ENCODE assay signal across 22 cellular contexts in the genomic region with DNA sequence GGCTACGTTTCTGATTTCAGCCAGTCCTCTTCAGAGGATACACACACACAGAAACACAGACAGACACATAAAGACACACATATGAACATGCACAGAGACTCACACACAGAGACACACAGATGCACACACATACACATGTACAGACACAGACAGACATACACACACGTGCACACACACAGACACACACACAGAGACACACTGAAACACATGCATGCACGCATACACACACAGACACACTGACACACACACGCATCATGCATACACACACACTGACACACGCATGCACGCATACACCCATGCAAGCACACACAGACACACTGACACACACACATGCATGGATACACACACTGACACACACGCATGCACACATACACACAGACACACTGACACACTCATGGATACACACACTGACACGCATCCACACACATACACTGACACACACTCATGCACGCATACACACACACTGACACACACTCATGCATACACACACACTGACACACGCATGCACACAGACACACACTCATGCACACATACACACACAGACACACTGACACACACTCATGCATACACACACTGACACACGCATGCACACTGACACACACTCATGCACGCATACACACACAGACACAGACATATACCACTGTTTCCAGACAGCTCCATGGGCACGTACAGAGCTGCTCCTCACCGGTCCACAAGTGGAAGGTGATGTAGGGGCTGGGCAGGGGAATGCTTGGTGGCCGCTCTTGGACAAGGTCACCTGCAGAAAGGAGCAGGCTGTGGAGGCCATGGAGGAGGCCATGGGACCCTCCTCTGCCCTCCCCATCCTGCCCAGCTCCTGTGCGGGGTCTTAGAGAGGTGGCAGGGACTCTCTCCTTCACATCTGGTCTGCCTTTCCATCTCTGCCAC. TPM values are rescaled to one million over a fixed set of nuclear protein-coding genes. Genes with fewer than 3 reads are reported as not detected.
A peak's percentile ranks its signal among the peaks of the same experiment; 100 is the strongest.
DNase-seq lines count a peak whose midpoint lies in the region; ATAC-seq, FAIRE-seq and TF ChIP-seq lines count a peak whose summit lies in the region.
"Had no signal": no experiment of that assay in that cellular context is flagged by ENCODE, and none has a peak within 500 bp of the region (broad histone marks: within the 10 kb centered on the region; RNA-seq: fewer than 3 reads in every experiment).

No MANE protein-coding gene starts in this region.

- no peak overlapping the region for H2BK20ac ChIP-seq in IMR-90 (ENCODE audit: low read depth, low read length)
- H2BK20ac ChIP-seq in H1 (ENCODE audit: low read length), result peak overlapping the region; percentile 24; the same call in 1 of the 2 replicates

- no peaks in the 10 kb centered on the region for H3K79me2 ChIP-seq in H1 (ENCODE audit: control insufficient read depth in 1 of 2, insufficient read depth in 2 of 2, low read length in 2 of 2)

- no peaks in the 10 kb centered on the region for H3K9me1 ChIP-seq in IMR-90 (ENCODE audit: insufficient read depth, low read length)

- FAIRE-seq in H1 (lab: Jason Lieb, UNC), result no peak
- FAIRE-seq: RCC 7860 had no signal

- no peak overlapping the region for H2AK9ac ChIP-seq in IMR-90 (replicated peaks; ENCODE audit: low read depth, low read length, poor library complexity)

- H3K4ac ChIP-seq in IMR-90 (ENCODE audit: low read depth, low read length) (no peak overlapping the region), H1 (replicated peaks; ENCODE audit: insufficient read length, low read depth, low read length) (no peak overlapping the region)

- H4K20me1 ChIP-seq in IMR-90 (ENCODE audit: insufficient read depth, low read length) (no peaks in the 10 kb centered on the region), H1 (replicated peaks in 1 of 2; ENCODE audit: control insufficient read depth in 1 of 2, insufficient read depth in 2 of 2, low read length in 2 of 2) (peaks cover 0 to 5% of the 10 kb centered on the region in 2 experiments)

- CTCF ChIA-PET in IMR-90 (lab: Yijun Ruan, JAX) (no interaction called here), H1 (lab: Charles Lee; ENCODE audit: partially characterized antibody) (interaction anchor here (1.0 to 5.0 kb wide), 12 partner anchors 10 to 166 kb away, joined by 3 to 33 read pairs (median 14); partner anchors contain the start of gene MFSD6L)

- H4K5ac ChIP-seq in IMR-90 (ENCODE audit: low read depth, low read length) (no peak overlapping the region), H1 (ENCODE audit: insufficient read length, low read depth, low read length) (no peak overlapping the region)

- H2BK5ac ChIP-seq in IMR-90 (ENCODE audit: low read depth, low read length, poor library complexity, severe bottlenecking), result peak overlapping the region; percentile 26
- peak overlapping the region; percentile 40 for H2BK5ac ChIP-seq in H1 (ENCODE audit: low read depth, low read length)

- POLR2A ChIA-PET in IMR-90 (lab: Charles Lee; ENCODE audit: unreplicated experiment), result no interaction called here
- POLR2A ChIA-PET in H1 (lab: Charles Lee; ENCODE audit: partially characterized antibody), result interaction anchor here (1.1 kb wide), 1 partner anchor 30 kb away, joined by 4 read pairs; the partner anchor contains the start of gene MFSD6L

- H4K91ac ChIP-seq in IMR-90 (ENCODE audit: insufficient read depth, low read depth, low read length), result no peak overlapping the region
- peak overlapping the region; percentile 41 for H4K91ac ChIP-seq in H1 (replicated peaks; ENCODE audit: insufficient read length, low read length)

- DNase-seq in activated CD8-positive, alpha-beta memory T cell treated with anti-CD3 and anti-CD28 coated beads for 24 hours, result peak; percentile 24
- DNase-seq in activated CD8-positive, alpha-beta memory T cell treated with anti-CD3 and anti-CD28 coated beads, Interleukin-2, amount 50 U/mL, for 4 hours, result no peak
- DNase-seq in IMR-90 (no peak), H1 (ENCODE audit: low read depth in 1 of 2, low spot score in 2 of 2) (peak in 1 of 2 experiments; percentile 36), upper lobe of left lung (no peak), NCI-H2196 treated with DMSO at 0.1 percent for 48 hours (lab: John Stamatoyannopoulos, UW; ENCODE audit: unreplicated experiment) (no peak), activated T-cell treated with anti-CD3 and anti-CD28 coated beads for 4 hours (no peak)
- DNase-seq: CD4-positive, CD25-positive, alpha-beta regulatory T cell; DMS53; NCI-H1048; NCI-H146; NCI-H2081; NCI-H2227 treated with DMSO at 0.1 percent for 48 hours; NCI-H524; SHP77; SK-N-SH had no signal

- H3K27ac ChIP-seq in IMR-90 (ENCODE audit: insufficient read depth, low read length) (no peak overlapping the region), H1 (ENCODE audit: low read depth, low read length) (no peak overlapping the region), upper lobe of left lung (no peak overlapping the region)
- H3K27ac ChIP-seq: 22Rv1 had no signal

- no peak overlapping the region for H2BK15ac ChIP-seq in IMR-90 (ENCODE audit: low read depth, low read length)
- H2BK15ac ChIP-seq in H1 (ENCODE audit: low read length), result peak overlapping the region; percentile 65; the same call in 1 of the 2 replicates

- H4K8ac ChIP-seq in IMR-90 (ENCODE audit: low read depth in 2 of 2, low read length in 2 of 2), result no peak overlapping the region
- no peak overlapping the region for H4K8ac ChIP-seq in H1 (ENCODE audit: extremely low read depth, insufficient read depth, low read length)

- H3K4me1 ChIP-seq in IMR-90 (ENCODE audit: control insufficient read depth, insufficient read depth, low read length) (no peaks in the 10 kb centered on the region), H1 (replicated peaks in 1 of 4; ENCODE audit: control insufficient read depth in 3 of 4, insufficient read depth in 4 of 4, low read length in 3 of 4) (peaks cover 0 to 11% (median 0%) of the 10 kb centered on the region in 4 experiments; a peak in 4 of 7 replicates), upper lobe of left lung (no peaks in the 10 kb centered on the region)

- 90% methylated on average over 9 of the region's 16 CpGs; no CpG with 5 or more reads in 1 of the 2 experiments for WGBS in IMR-90 (ENCODE audit: extremely low coverage in 2 of 2, insufficient read length in 1 of 2), 2 experiments
- WGBS in H1 (ENCODE audit: extremely low coverage in 1 of 2, insufficient coverage in 1 of 2, insufficient read length in 1 of 2, insufficient replicate concordance in 2 of 2, low coverage in 1 of 2, low lambda C conversion rate in 2 of 2, missing lambda C conversion rate in 1 of 2), 2 experiments, result 90% methylated on average over 16 of the region's 16 CpGs; no CpG with 5 or more reads in 1 of the 2 experiments
- 89 to 97% methylated on average over 15 to 16 of the region's 16 CpGs for WGBS in upper lobe of left lung, 2 donors

- H3K9ac ChIP-seq in IMR-90 (ENCODE audit: low read depth, low read length), result no peak overlapping the region
- no peak overlapping the region for H3K9ac ChIP-seq in H1 (replicated peaks in 1 of 4; ENCODE audit: extremely low read depth in 1 of 4, low read depth in 3 of 4, low read length in 3 of 4)
- H3K9ac ChIP-seq: SK-N-SH had no signal

- no peak for TF ChIP-seq RAD21 in IMR-90 (IDR thresholded peaks at IDR 0.05; ENCODE audit: low read length)
- no peak for TF ChIP-seq RAD21 in H1 (IDR thresholded peaks at IDR 0.05 in 1 of 2, conservative IDR thresholded peaks at IDR 0.05 in 1 of 2; ENCODE audit: low read depth in 2 of 2, low read length in 2 of 2)

- H3K79me1 ChIP-seq in IMR-90 (ENCODE audit: low read depth in 1 of 2, low read length in 2 of 2) (no peaks in the 10 kb centered on the region), H1 (ENCODE audit: low read depth, low read length) (0 out of 2 replicates have a peak, but pooled peaks cover 3% of the 10 kb centered on the region)

- H2AFZ ChIP-seq in IMR-90 (replicated peaks; ENCODE audit: low read length, poor library complexity) (peak overlapping the region; percentile 61), H1 (ENCODE audit: low read length) (no peak overlapping the region)

- no peak for TF ChIP-seq EP300 in H1 (IDR thresholded peaks at IDR 0.05; ENCODE audit: borderline replicate concordance in 1 of 2, low read depth in 2 of 2, low read length in 2 of 2)
- TF ChIP-seq EP300 in upper lobe of left lung (IDR thresholded peaks at IDR 0.05), result no peak

- H3K36me3 ChIP-seq in IMR-90 (ENCODE audit: control insufficient read depth, insufficient read depth, low read length) (no peaks in the 10 kb centered on the region), H1 (ENCODE audit: control insufficient read depth in 2 of 4, insufficient read depth in 4 of 4, low read length in 3 of 4) (no peaks in the 10 kb centered on the region), upper lobe of left lung (no peaks in the 10 kb centered on the region)

- BruUV-seq in IMR-90 (replicated peaks; lab: Mats Ljungman, UMichigan), result no TSS peak

- H3K23me2 ChIP-seq in H1 (ENCODE audit: low read depth, low read length), result peaks cover 9% of the 10 kb centered on the region

- H3K14ac ChIP-seq in IMR-90 (replicated peaks; ENCODE audit: low read depth, low read length) (no peak overlapping the region), H1 (ENCODE audit: insufficient read length) (no peak overlapping the region)

- H2BK120ac ChIP-seq in IMR-90 (ENCODE audit: low read depth, low read length) (no peak overlapping the region), H1 (replicated peaks; ENCODE audit: low read depth, low read length) (no peak overlapping the region)

- H3K27me3 ChIP-seq in IMR-90 (ENCODE audit: control insufficient read depth, insufficient read depth, low read length), result no peaks in the 10 kb centered on the region
- no peaks in the 10 kb centered on the region for H3K27me3 ChIP-seq in H1 (replicated peaks in 1 of 4; ENCODE audit: control insufficient read depth in 3 of 4, extremely low read depth in 1 of 4, insufficient read depth in 3 of 4, low read length in 3 of 4)
- H3K27me3 ChIP-seq in upper lobe of left lung, result no peaks in the 10 kb centered on the region

- TF ChIP-seq CTCF in IMR-90 (conservative IDR thresholded peaks at IDR 0.05; ENCODE audit: low read depth, low read length), result no peak
- TF ChIP-seq CTCF in H1 (IDR thresholded peaks at IDR 0.05; ENCODE audit: control extremely low read depth in 1 of 3, insufficient read depth in 1 of 3, low read depth in 1 of 3, low read length in 3 of 3), result no peak
- no peak for TF ChIP-seq CTCF in upper lobe of left lung (IDR thresholded peaks at IDR 0.05)

- H3K23ac ChIP-seq in IMR-90 (ENCODE audit: low read depth, low read length) (no peak overlapping the region), H1 (ENCODE audit: insufficient read length) (no peak overlapping the region)

- in situ Hi-C loops in IMR-90 (cut with MboI; ENCODE audit: low sequenced_read_pairs), result no loop called here

- H3K56ac ChIP-seq in IMR-90 (ENCODE audit: extremely low read depth, insufficient read depth, low read length), result no peak overlapping the region
- H3K56ac ChIP-seq in H1 (replicated peaks; ENCODE audit: insufficient read length, low read depth, low read length), result no peak overlapping the region

- dilution Hi-C loops in IMR-90 (cut with HindIII; ENCODE audit: low sequenced_read_pairs, unreplicated experiment), result no loop called here

- H3K9me3 ChIP-seq in IMR-90 (ENCODE audit: control insufficient read depth, insufficient read depth, low read length) (peaks cover 2% of the 10 kb centered on the region), H1 (ENCODE audit: insufficient read depth in 2 of 2, low read depth in 1 of 2, low read length in 1 of 2) (0 out of 4 replicates have a peak, but pooled peaks cover 0 to 4% of the 10 kb centered on the region in 2 experiments), upper lobe of left lung (peaks cover 0 to 6% (median 0%) of the 10 kb centered on the region in 4 donors)

- intact Hi-C loops in IMR-90 (cut with micrococcal nuclease), result no loop called here

- no peak overlapping the region for H3K4me3 ChIP-seq in IMR-90 (ENCODE audit: insufficient read depth, low read depth, low read length)
- no peak overlapping the region for H3K4me3 ChIP-seq in H1 (ENCODE audit: extremely low read depth in 1 of 4, insufficient read depth in 2 of 4, low read depth in 3 of 4, low read length in 4 of 4)
- H3K4me3 ChIP-seq in upper lobe of left lung, result no peak overlapping the region

- no peak for ATAC-seq in IMR-90 (ENCODE audit: low read depth)
- peak; percentile 16 to 26 for ATAC-seq in upper lobe of left lung (ENCODE audit: low FRiP score in 2 of 2)
- ATAC-seq in HG03095 (IDR thresholded peaks at IDR 0.05; ENCODE audit: unreplicated experiment), result no peak
- ATAC-seq: HCT116 had no signal

- H3K18ac ChIP-seq in IMR-90 (ENCODE audit: low read depth, low read length), result no peak overlapping the region
- no peak overlapping the region for H3K18ac ChIP-seq in H1 (ENCODE audit: extremely low read depth, low read length)

- no peak overlapping the region for H3K4me2 ChIP-seq in IMR-90 (ENCODE audit: low read depth, low read length)
- no peak overlapping the region for H3K4me2 ChIP-seq in H1 (ENCODE audit: insufficient read depth in 1 of 2, low read depth in 2 of 2, low read length in 2 of 2)
- H3K4me2 ChIP-seq: SK-N-SH had no signal

- TF ChIP-seq POLR2A in IMR-90 (IDR thresholded peaks at IDR 0.05; ENCODE audit: low read depth, low read length) (no peak), H1 (IDR thresholded peaks at IDR 0.05; ENCODE audit: control extremely low read depth in 1 of 2, low read depth in 2 of 2, low read length in 2 of 2) (no peak), upper lobe of left lung (IDR thresholded peaks at IDR 0.05) (no peak)

- H2BK12ac ChIP-seq in H1 (ENCODE audit: low read depth, low read length), result peak overlapping the region; percentile 35; the same call in 1 of the 2 replicates

- H2AK5ac ChIP-seq in IMR-90 (ENCODE audit: low read depth, low read length) (no peak overlapping the region), H1 (ENCODE audit: low read depth, low read length) (peak overlapping the region; percentile 87)

RNA-seq across cellular contexts. Expression of gene MFSD6L, which starts 30.1 kb away (rescaled TPM):
- total RNA-seq in IMR-90 (2012; rRNA removed) (not detected in 2 replicates), upper lobe of left lung (1 to 10 TPM in 3 of 6 donors, under 1 TPM in 2, not detected in 1; 0.61 to 3.0 (median 2.0) TPM)
- polyA plus RNA-seq in IMR-90 (2012; rRNA removed) (not detected in 2 replicates), H1 (2011; rRNA removed) (2.7 and 3.5 TPM in 2 replicates)
- not detected in 2 replicates for polyA plus RNA-seq in IMR-90 (2012; cell fraction: cytosol; rRNA removed)
- polyA plus RNA-seq in IMR-90 (2012; cell fraction: nucleus; rRNA removed; ENCODE audit: low replicate concordance), result not detected in 2 replicates
- 2.6 and 2.8 TPM in 2 replicates for total RNA-seq in H1 (2021; fragmentation: NEBNext Ultra II Directional; extraction: Animal tissue kit (Norgen Biotek cat#: 25700))
- 3.2 TPM for polyA plus RNA-seq in H1 (2011; cell fraction: cytosol; rRNA removed)
- polyA plus RNA-seq in H1 (2011; cell fraction: nucleus; rRNA removed), result 3.5 TPM
- 1.8 to 3.3 TPM (median 3.0 TPM) in 4 replicates for polyA plus RNA-seq in H1 (2012, experiment 1 of 2)
- 2.3 TPM for polyA plus RNA-seq in H1 (2012, experiment 2 of 2)
- 2.5 TPM for polyA plus RNA-seq in H1 (2013, experiment 1 of 2)
- 2.2 TPM for polyA plus RNA-seq in H1 (2013, experiment 2 of 2)
- 2.8 and 3.6 TPM in 2 replicates for polyA minus RNA-seq in H1 (2011; rRNA and poly(A)+ RNA removed)
- 2.3 TPM for polyA minus RNA-seq in H1 (2011; cell fraction: cytosol; rRNA and poly(A)+ RNA removed)
- 4.0 TPM for polyA minus RNA-seq in H1 (2011; cell fraction: nucleus; rRNA and poly(A)+ RNA removed)
- total RNA-seq: CD4-positive, CD25-positive, alpha-beta regulatory T cell; MCF 10A had no signal
- polyA plus RNA-seq: AG04450; CD4-positive, CD25-positive, alpha-beta regulatory T cell; SK-N-SH had no signal

RNA-seq across cellular contexts. Expression of gene PIK3R6, which starts 38.2 kb away (rescaled TPM):
- total RNA-seq in IMR-90 (2012; rRNA removed) (not detected in 2 replicates), upper lobe of left lung (1 to 10 TPM; 1.1 to 4.2 (median 2.4) TPM)
- polyA plus RNA-seq in IMR-90 (2012; rRNA removed) (not detected in 2 replicates), H1 (2011; rRNA removed) (0.72 and 1.2 TPM in 2 replicates)
- polyA plus RNA-seq in IMR-90 (2012; cell fraction: cytosol; rRNA removed), result not detected in 2 replicates
- not detected in 2 replicates for polyA plus RNA-seq in IMR-90 (2012; cell fraction: nucleus; rRNA removed; ENCODE audit: low replicate concordance)
- 0.23 and 0.24 TPM in 2 replicates for total RNA-seq in H1 (2021; fragmentation: NEBNext Ultra II Directional; extraction: Animal tissue kit (Norgen Biotek cat#: 25700))
- polyA plus RNA-seq in H1 (2011; cell fraction: cytosol; rRNA removed), result 0.80 TPM
- polyA plus RNA-seq in H1 (2011; cell fraction: nucleus; rRNA removed), result 0.93 TPM
- 0.29 to 1.2 TPM (median 0.74 TPM) in 4 replicates for polyA plus RNA-seq in H1 (2012, experiment 1 of 2)
- 0.31 TPM for polyA plus RNA-seq in H1 (2012, experiment 2 of 2)
- polyA plus RNA-seq in H1 (2013, experiment 1 of 2), result 0.04 TPM
- polyA plus RNA-seq in H1 (2013, experiment 2 of 2), result 0.04 TPM
- polyA minus RNA-seq in H1 (2011; rRNA and poly(A)+ RNA removed), result 0.73 and 1.6 TPM in 2 replicates
- not detected for polyA minus RNA-seq in H1 (2011; cell fraction: cytosol; rRNA and poly(A)+ RNA removed)
- 1.00 TPM for polyA minus RNA-seq in H1 (2011; cell fraction: nucleus; rRNA and poly(A)+ RNA removed)
- total RNA-seq: MCF 10A had no signal
- polyA plus RNA-seq: AG04450; CD4-positive, CD25-positive, alpha-beta regulatory T cell had no signal

Comparison
In these comparisons a context has a peak if more than half of its experiments do, and no peak if none do; other contexts are left out.
1. ATAC-seq: peak in upper lobe of left lung (2 of 2); none in IMR-90 (single experiment) and HG03095 (single experiment).